In genomic region chr9:82597225-82598158, GRCh38 we compare ENCODE assay signal across 1 cellular context.
A peak's percentile ranks its signal among the peaks of the same experiment; 100 is the strongest.
TF ChIP-seq lines count a peak whose summit lies in the region.

No MANE protein-coding gene starts in this region.

TF ChIP-seq in IMR-90, 13 proteins besides CTCF, POLR2A, EP300 and RAD21:
- TF ChIP-seq MAFK (IDR thresholded peaks at IDR 0.05; ENCODE audit: low read depth, low read length): peak; percentile 86
- peak; percentile 51; the same call in 1 of the 2 replicates for TF ChIP-seq NFE2L2 (IDR thresholded peaks at IDR 0.05; ENCODE audit: low read depth, low read length)
- TF ChIP-seq CHD1 (IDR thresholded peaks at IDR 0.05; ENCODE audit: low read depth, low read length): no peak
- peak; percentile 74 for TF ChIP-seq BHLHE40 (IDR thresholded peaks at IDR 0.05; ENCODE audit: low read depth, low read length)
- no peak for TF ChIP-seq RFX5 (IDR thresholded peaks at IDR 0.05; ENCODE audit: low read depth, low read length)
TF ChIP-seq in IMR-90: peak in this region for 3.
